ENCODE assay signal across 1 cellular context in the genomic region with DNA sequence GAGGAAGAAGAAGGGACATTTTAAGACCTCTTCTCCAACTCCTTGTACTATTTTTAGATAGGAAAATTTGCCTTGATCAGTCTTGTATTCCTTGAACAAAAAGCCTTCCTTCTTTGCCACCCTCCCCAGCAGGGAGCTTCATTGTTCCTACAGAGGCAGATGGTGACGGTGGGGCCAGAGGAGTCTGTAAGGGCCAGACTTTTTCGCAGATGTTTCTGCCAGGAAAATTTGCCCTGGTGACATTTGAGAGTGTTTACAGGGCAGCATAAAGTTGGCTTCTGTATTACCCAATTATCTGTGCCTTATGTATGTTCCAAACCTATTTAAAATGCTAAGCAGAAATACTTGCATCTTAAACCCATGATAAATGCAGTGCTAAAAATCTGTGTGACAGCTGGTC.
TF ChIP-seq lines count a peak whose summit lies in the region.

No MANE protein-coding gene starts in this region.

TF ChIP-seq in H1, 55 proteins besides CTCF, POLR2A, EP300 and RAD21:
- TF ChIP-seq FOSL1 (IDR thresholded peaks at IDR 0.05; ENCODE audit: insufficient read depth, low read depth, low read length): no peak
TF ChIP-seq in H1: peak in this region for 0.
